Comparison of ENCODE assay signal across 9 cellular contexts in genomic region chr16:66872524-66872923, GRCh38. TPM values are rescaled to one million over a fixed set of nuclear protein-coding genes. Genes with fewer than 3 reads are reported as not detected.
A peak's percentile ranks its signal among the peaks of the same experiment; 100 is the strongest.
DNase-seq lines count a peak whose midpoint lies in the region; ATAC-seq and TF ChIP-seq lines count a peak whose summit lies in the region.
"Had no signal": no experiment of that assay in that cellular context is flagged by ENCODE, and none has a peak within 500 bp of the region (broad histone marks: within the 10 kb centered on the region; RNA-seq: fewer than 3 reads in every experiment).

No MANE protein-coding gene starts in this region.

- H2AK5ac ChIP-seq in trophoblast cell (ENCODE audit: low read length): no peak overlapping the region

- no peak overlapping the region for H4K12ac ChIP-seq in trophoblast cell (ENCODE audit: low read depth, low read length)

- H3K23ac ChIP-seq in trophoblast cell (ENCODE audit: low read length): no peak overlapping the region

- no peak overlapping the region for H3K18ac ChIP-seq in trophoblast cell (ENCODE audit: low read length)

- H3K27me3 ChIP-seq in endodermal cell (ENCODE audit: control insufficient read depth, insufficient read depth, low read length, poor library complexity, severe bottlenecking) (no peaks in the 10 kb centered on the region), trophoblast cell (ENCODE audit: insufficient read depth, low read length) (no peaks in the 10 kb centered on the region)

- H3K9ac ChIP-seq in endodermal cell (ENCODE audit: extremely low read depth, low read length, poor library complexity, severe bottlenecking) (no peak overlapping the region), trophoblast cell (ENCODE audit: low read length) (no peak overlapping the region)

- H2BK5ac ChIP-seq in trophoblast cell (ENCODE audit: low read depth, low read length, poor library complexity): no peak overlapping the region

- peaks cover 31% of the 10 kb centered on the region for H3K4me1 ChIP-seq in OCI-LY7 (ENCODE audit: insufficient read depth, low read length, poor library complexity, severe bottlenecking)
- H3K4me1 ChIP-seq in endodermal cell (ENCODE audit: control insufficient read depth, insufficient read depth, low read length): no peaks in the 10 kb centered on the region
- peaks cover 2 to 8% of the 10 kb centered on the region in 2 experiments for H3K4me1 ChIP-seq in trophoblast cell (ENCODE audit: control insufficient read depth in 1 of 2, insufficient read depth in 2 of 2, low read length in 2 of 2)

- H3K4ac ChIP-seq in trophoblast cell (ENCODE audit: low read depth, low read length): no peak overlapping the region

- intact Hi-C loops in OCI-LY7 (cut with micrococcal nuclease; ENCODE audit: unreplicated experiment): loop anchor here (2.0 kb wide), 3 partner anchors 42 to 466 kb away; partner anchors contain the start of gene NAE1

- no peaks in the 10 kb centered on the region for H4K20me1 ChIP-seq in OCI-LY7 (ENCODE audit: insufficient read depth, low read length)

- H3K14ac ChIP-seq in trophoblast cell (ENCODE audit: low read length): no peak overlapping the region

- H3K4me2 ChIP-seq in OCI-LY7 (ENCODE audit: low read length): peak overlapping the region; percentile 68
- H3K4me2 ChIP-seq in trophoblast cell (ENCODE audit: low read length): peak overlapping the region; percentile 50

- no peak for ATAC-seq in GM19463 (IDR thresholded peaks at IDR 0.05; ENCODE audit: unreplicated experiment)

- 87 to 100% methylated on average over 3 of the region's 3 CpGs for WGBS in endodermal cell (ENCODE audit: insufficient coverage in 1 of 2, insufficient read length in 1 of 2), 2 experiments
- no CpG with 5 or more reads among the region's 3 CpGs for WGBS in trophoblast cell (ENCODE audit: extremely low coverage, insufficient coverage, insufficient read length)

- peak overlapping the region; percentile 45 for H3K27ac Mint-ChIP-seq in endodermal cell

- TF ChIP-seq CTCF in OCI-LY7 (conservative IDR thresholded peaks at IDR 0.05; ENCODE audit: low read length): no peak
- TF ChIP-seq CTCF in endodermal cell (conservative IDR thresholded peaks at IDR 0.05): no peak

- no peak overlapping the region for H4K8ac ChIP-seq in trophoblast cell (ENCODE audit: low read depth, low read length)

- H3K27ac ChIP-seq in OCI-LY7 (ENCODE audit: low read depth, low read length, poor library complexity, severe bottlenecking) (no peak overlapping the region), endodermal cell (ENCODE audit: low read depth, low read length) (no peak overlapping the region), trophoblast cell (ENCODE audit: low read depth, low read length) (no peak overlapping the region), caudate nucleus (ENCODE audit: low read depth, low read length) (no peak overlapping the region)

- POLR2A ChIA-PET in OCI-LY7 (lab: Charles Lee): interaction anchor here (1.1 to 1.2 kb wide), 3 partner anchors 10 to 56 kb away, joined by 3 to 5 read pairs (median 4); no protein-coding TSS in a partner anchor

- peak overlapping the region; percentile 54 for H3K4me3 Mint-ChIP-seq in endodermal cell

- no TSS peak for BruUV-seq in OCI-LY7 (replicated peaks; lab: Mats Ljungman, UMichigan)

- no peaks in the 10 kb centered on the region for H3K36me3 Mint-ChIP-seq in endodermal cell (ENCODE audit: low read depth)

- peak overlapping the region; percentile 37 for H3K4me3 ChIP-seq in OCI-LY7 (ENCODE audit: low read depth, low read length, poor library complexity, severe bottlenecking)
- H3K4me3 ChIP-seq in endodermal cell (ENCODE audit: low read length): peak overlapping the region; percentile 61
- H3K4me3 ChIP-seq in trophoblast cell (ENCODE audit: low read depth, low read length): no peak overlapping the region

- no peaks in the 10 kb centered on the region for H3K36me3 ChIP-seq in OCI-LY7 (ENCODE audit: insufficient read depth, low read length)
- no peaks in the 10 kb centered on the region for H3K36me3 ChIP-seq in endodermal cell (ENCODE audit: control insufficient read depth, insufficient read depth, low read length)
- no peaks in the 10 kb centered on the region for H3K36me3 ChIP-seq in trophoblast cell (ENCODE audit: control insufficient read depth in 1 of 2, insufficient read depth in 2 of 2, low read length in 2 of 2)

- no peak overlapping the region for H2BK120ac ChIP-seq in trophoblast cell (ENCODE audit: insufficient read depth, low read length, poor library complexity)

- H3K27me3 Mint-ChIP-seq in endodermal cell (ENCODE audit: insufficient read depth): peaks cover 12% of the 10 kb centered on the region

- peak; percentile 43 for DNase-seq in GF-D8 (lab: John Stamatoyannopoulos, UW)
- no peak for DNase-seq in OCI-LY7 (ENCODE audit: low spot score)
- DNase-seq in endodermal cell: no peak
- DNase-seq in trophoblast cell: no peak
- no peak for DNase-seq in caudate nucleus (lab: John Stamatoyannopoulos, UW)
- DNase-seq in DMS153 treated with DMSO at 0.1 percent for 48 hours (lab: John Stamatoyannopoulos, UW; ENCODE audit: unreplicated experiment): no peak
- no peak for DNase-seq in activated CD4-positive, alpha-beta T cell treated with anti-CD3 and anti-CD28 coated beads for 4 hours

- no peaks in the 10 kb centered on the region for H3K9me3 Mint-ChIP-seq in endodermal cell

- no peaks in the 10 kb centered on the region for H3K79me2 ChIP-seq in OCI-LY7 (ENCODE audit: insufficient read depth, low read depth, low read length)
- no peaks in the 10 kb centered on the region for H3K79me2 ChIP-seq in trophoblast cell (ENCODE audit: control insufficient read depth, insufficient read depth, low read length, poor library complexity)

- H4K91ac ChIP-seq in trophoblast cell (ENCODE audit: low read depth, low read length): no peak overlapping the region

- H3K4me1 Mint-ChIP-seq in endodermal cell: peaks cover 5% of the 10 kb centered on the region

- H2AFZ ChIP-seq in OCI-LY7 (ENCODE audit: low read length) (peak overlapping the region; percentile 89), trophoblast cell (ENCODE audit: insufficient read depth, low read length, poor library complexity) (no peak overlapping the region)

- CTCF ChIA-PET in OCI-LY7 (lab: Charles Lee; ENCODE audit: unreplicated experiment): interaction anchor here (0.7 to 1.6 kb wide), 3 partner anchors 9 to 146 kb away, joined by 3 to 6 read pairs (median 5); partner anchors contain the start of gene NAE1

- no peak overlapping the region for H2BK12ac ChIP-seq in trophoblast cell (ENCODE audit: low read length)

- H3K9me3 ChIP-seq in OCI-LY7 (ENCODE audit: low read length): peaks cover 6% of the 10 kb centered on the region; the same call in 1 of the 2 replicates
- no peaks in the 10 kb centered on the region for H3K9me3 ChIP-seq in endodermal cell (ENCODE audit: control insufficient read depth, low read length)
- H3K9me3 ChIP-seq in trophoblast cell (ENCODE audit: insufficient read depth, low read depth, low read length): no peaks in the 10 kb centered on the region

- H3K9me2 ChIP-seq in OCI-LY7 (ENCODE audit: insufficient read depth, low read length): no peaks in the 10 kb centered on the region

- H3K79me1 ChIP-seq in trophoblast cell (ENCODE audit: low read length): no peaks in the 10 kb centered on the region

RNA-seq across cellular contexts. Expression of gene PDP2, which starts 7.8 kb away (rescaled TPM):
- 11.1 and 13.8 TPM in 2 replicates for total RNA-seq in OCI-LY7 (2014; rRNA removed; shearing (Covaris generic))
- total RNA-seq in OCI-LY7 (2022) (25.7 and 29.2 TPM in 2 replicates), endodermal cell (10 to 100 TPM; 23.1 to 31.5 TPM)
- polyA plus RNA-seq in endodermal cell (2013, experiment 1 of 2): 11.4 TPM
- 12.5 TPM for polyA plus RNA-seq in endodermal cell (2013, experiment 2 of 2)
- polyA plus RNA-seq in trophoblast cell (2013): 4.9 and 5.0 TPM in 2 replicates

RNA-seq across cellular contexts. Expression of gene CA7, which starts 28.3 kb away (rescaled TPM):
- total RNA-seq in OCI-LY7 (2014; rRNA removed; shearing (Covaris generic)): not detected in 2 replicates
- total RNA-seq in OCI-LY7 (2022): not detected in 2 replicates
- not detected for total RNA-seq in endodermal cell
- 0.36 TPM for polyA plus RNA-seq in endodermal cell (2013, experiment 1 of 2)
- not detected for polyA plus RNA-seq in endodermal cell (2013, experiment 2 of 2)
- not detected in 2 replicates for polyA plus RNA-seq in trophoblast cell (2013)
- total RNA-seq: NCI-H460 had no signal

RNA-seq across cellular contexts. Expression of gene NAE1, which starts 41.7 kb away (rescaled TPM):
- 85.0 and 85.2 TPM in 2 replicates for total RNA-seq in OCI-LY7 (2014; rRNA removed; shearing (Covaris generic))
- total RNA-seq in OCI-LY7 (2022): 98.9 and 106 TPM in 2 replicates
- total RNA-seq in endodermal cell: 100 to 1,000 TPM; 129 to 166 TPM
- polyA plus RNA-seq in endodermal cell (2013, experiment 1 of 2): 141 TPM
- 140 TPM for polyA plus RNA-seq in endodermal cell (2013, experiment 2 of 2)
- 87.2 and 89.9 TPM in 2 replicates for polyA plus RNA-seq in trophoblast cell (2013)

RNA-seq across cellular contexts. Expression of gene CDH16, which starts 46.2 kb away (rescaled TPM):
- total RNA-seq in OCI-LY7 (2014; rRNA removed; shearing (Covaris generic)): not detected in 2 replicates
- total RNA-seq in OCI-LY7 (2022) (not detected in 2 replicates), endodermal cell (not detected)
- polyA plus RNA-seq in endodermal cell (2013, experiment 1 of 2): not detected
- not detected for polyA plus RNA-seq in endodermal cell (2013, experiment 2 of 2)
- polyA plus RNA-seq in trophoblast cell (2013): 0.04 TPM in 2 replicates
- total RNA-seq: NCI-H460 had no signal

RNA-seq across cellular contexts. Expression of gene RRAD, which starts 52.8 kb away (rescaled TPM):
- 0.09 TPM in 1 of 2 replicates, not detected in the other for total RNA-seq in OCI-LY7 (2014; rRNA removed; shearing (Covaris generic))
- not detected in 2 replicates for total RNA-seq in OCI-LY7 (2022)
- under 1 TPM in 1 of 2 donors, not detected in 1; 0.55 TPM for total RNA-seq in endodermal cell
- 0.53 TPM for polyA plus RNA-seq in endodermal cell (2013, experiment 1 of 2)
- 0.46 TPM for polyA plus RNA-seq in endodermal cell (2013, experiment 2 of 2)
- polyA plus RNA-seq in trophoblast cell (2013): 0.94 and 0.96 TPM in 2 replicates
